ENCODE assay signal across 11 cellular contexts in the genomic region with DNA sequence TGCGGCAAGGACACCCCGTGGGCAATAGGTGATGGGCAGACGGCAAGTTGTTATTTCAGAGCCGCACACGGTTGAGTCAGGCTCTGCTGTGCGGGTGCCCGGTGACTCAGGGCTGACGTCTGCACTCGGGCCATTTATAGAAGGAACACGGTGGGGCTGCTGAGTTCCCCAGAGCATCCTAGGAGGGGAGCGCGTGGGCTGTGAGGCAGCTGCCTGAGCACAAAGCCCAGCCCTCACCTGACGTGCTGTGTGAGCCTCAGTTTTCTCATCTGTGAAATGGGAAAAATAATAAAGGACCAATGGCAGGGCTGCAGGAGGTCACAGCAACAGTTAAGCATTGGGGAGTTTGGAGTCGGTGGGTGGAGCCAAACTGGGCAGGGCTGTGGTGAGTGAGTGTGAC. TPM values are rescaled to one million over a fixed set of nuclear protein-coding genes. Genes with fewer than 3 reads are reported as not detected.
DNase-seq lines count a peak whose midpoint lies in the region; ATAC-seq, FAIRE-seq and TF ChIP-seq lines count a peak whose summit lies in the region.
"Had no signal": no experiment of that assay in that cellular context is flagged by ENCODE, and none has a peak within 500 bp of the region (broad histone marks: within the 10 kb centered on the region; RNA-seq: fewer than 3 reads in every experiment).

No MANE protein-coding gene starts in this region.

- TF ChIP-seq CTCF in fibroblast of villous mesenchyme (IDR thresholded peaks at IDR 0.05; ENCODE audit: insufficient read depth, low read depth, low read length) (no peak), glutamatergic neuron (IDR thresholded peaks at IDR 0.05; ENCODE audit: partially characterized antibody, unreplicated experiment) (no peak)

- no peak overlapping the region for H3K27ac Mint-ChIP-seq in glutamatergic neuron (ENCODE audit: unreplicated experiment)

- ATAC-seq in HG03175 (IDR thresholded peaks at IDR 0.05; ENCODE audit: unreplicated experiment) = no peak
- ATAC-seq: activated CD4-positive, CD25-positive, alpha-beta regulatory T cell treated with anti-CD3 and anti-CD28 coated beads, Interleukin-2, amount 50 U/mL, for 24 hours had no signal

- FAIRE-seq in H54 (lab: Jason Lieb, UNC) = no peak

- H3K9me3 Mint-ChIP-seq in glutamatergic neuron (ENCODE audit: unreplicated experiment) = peaks cover 2% of the 10 kb centered on the region
- H3K9me3 Mint-ChIP-seq: CD4-positive, alpha-beta memory T cell had no signal

- DNase-seq in ACHN = peak; percentile 77
- peak; percentile 89 for DNase-seq in H54 (ENCODE audit: insufficient read length, low spot score)
- peak; percentile 74 for DNase-seq in SW480 (ENCODE audit: low spot score)
- peak; percentile 70 for DNase-seq in fibroblast of villous mesenchyme (ENCODE audit: low read depth)
- no peak for DNase-seq in glutamatergic neuron
- no peak for DNase-seq in dedifferentiated amniotic fluid mesenchymal stem cell (ENCODE audit: extremely low spot score)
- no peak for DNase-seq in NCI-H2107 treated with DMSO at 0.1 percent for 48 hours (lab: John Stamatoyannopoulos, UW; ENCODE audit: unreplicated experiment)
- DNase-seq: CD4-positive, alpha-beta memory T cell; retina had no signal

- peaks cover 10% of the 10 kb centered on the region for H3K27me3 Mint-ChIP-seq in glutamatergic neuron (ENCODE audit: unreplicated experiment)

- TF ChIP-seq POLR2A in H54 (IDR thresholded peaks at IDR 0.05; ENCODE audit: low read depth, low read length) = no peak

- in situ Hi-C loops in ACHN (cut with HindIII; ENCODE audit: low pct_ligation_motif_present, low pct_unique_long_range_greater_than_20kb, low sequenced_read_pairs) = no loop called here

- no peaks in the 10 kb centered on the region for H3K36me3 Mint-ChIP-seq in glutamatergic neuron (ENCODE audit: unreplicated experiment)
- H3K36me3 Mint-ChIP-seq: CD4-positive, alpha-beta memory T cell had no signal

- H3K4me3 ChIP-seq in fibroblast of villous mesenchyme (ENCODE audit: low read depth, low read length) = no peak overlapping the region

- no peaks in the 10 kb centered on the region for H3K4me1 Mint-ChIP-seq in glutamatergic neuron (ENCODE audit: low read depth, unreplicated experiment)

- H3K4me3 Mint-ChIP-seq in glutamatergic neuron (ENCODE audit: unreplicated experiment) = no peak overlapping the region
- H3K4me3 Mint-ChIP-seq: CD4-positive, alpha-beta memory T cell had no signal

RNA-seq across cellular contexts. Expression of gene RHOD, which starts 11.3 kb away (rescaled TPM):
- total RNA-seq in fibroblast of villous mesenchyme (12.5 and 13.9 TPM in 2 replicates), glutamatergic neuron (ENCODE audit: unreplicated experiment) (not detected)

RNA-seq across cellular contexts. Expression of gene SYT12, which starts 22.4 kb away (rescaled TPM):
- total RNA-seq in fibroblast of villous mesenchyme (0.43 and 0.64 TPM in 2 replicates), glutamatergic neuron (ENCODE audit: unreplicated experiment) (0.37 TPM)
- total RNA-seq: CD4-positive, alpha-beta memory T cell had no signal

Comparison
In these comparisons a context has a peak if more than half of its experiments do, and no peak if none do; other contexts are left out.
1. DNase-seq: peak in ACHN (single experiment), H54 (single experiment), SW480 (single experiment) and fibroblast of villous mesenchyme (single experiment); none in glutamatergic neuron (single experiment), dedifferentiated amniotic fluid mesenchymal stem cell (single experiment) and NCI-H2107 treated with DMSO at 0.1 percent for 48 hours (single experiment).